19 cellular contexts compared by ENCODE assay signal in the genomic region with DNA sequence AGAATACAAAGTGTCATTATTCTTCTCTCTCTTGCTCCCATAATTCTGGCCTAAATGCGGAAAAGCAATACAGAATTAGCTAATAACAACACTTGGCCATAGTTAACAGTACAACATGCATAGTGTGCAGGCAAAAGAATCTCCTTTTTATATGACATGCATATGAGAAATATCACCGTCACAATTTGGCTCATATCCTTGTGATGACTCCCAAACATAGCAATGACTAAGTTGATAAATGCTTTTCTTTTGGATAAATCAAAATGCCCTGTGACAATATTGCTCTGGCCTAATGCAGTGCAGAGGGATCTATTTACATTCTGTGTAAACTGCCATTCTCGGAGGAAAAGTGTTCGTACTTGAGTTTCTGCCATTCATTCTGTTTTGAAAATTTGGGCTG.
"Had no signal": no experiment of that assay in that cellular context is flagged by ENCODE, and none has a peak within 500 bp of the region (broad histone marks: within the 10 kb centered on the region; RNA-seq: fewer than 3 reads in every experiment).

No MANE protein-coding gene starts in this region.

- H3K4me3 ChIP-seq: colonic mucosa, esophagus squamous epithelium, left ventricle myocardium inferior, pancreas, skin epidermis, transverse colon had no signal

- ATAC-seq: activated CD8-positive, alpha-beta T cell treated with anti-CD3 and anti-CD28 coated beads, Interleukin-2, amount 10 ng/mL, durations not matched to agents 7 days and 5 days; activated naive CD4-positive, alpha-beta T cell treated with anti-CD3 and anti-CD28 coated beads, Interleukin-2, amount 50 U/mL, for 72 hours; naive thymus-derived CD4-positive, alpha-beta T cell; pancreas had no signal

- H3K27ac ChIP-seq: colonic mucosa, esophagus squamous epithelium, left ventricle myocardium inferior, pancreas, skin epidermis, transverse colon had no signal

- H3K27me3 ChIP-seq: colonic mucosa, esophagus squamous epithelium, pancreas, transverse colon had no signal

- H3K4me1 ChIP-seq: colonic mucosa, esophagus squamous epithelium, pancreas, transverse colon had no signal

- H3K9me3 ChIP-seq: colonic mucosa, esophagus squamous epithelium, pancreas, transverse colon had no signal

- H3K36me3 ChIP-seq: colonic mucosa, esophagus squamous epithelium, left ventricle myocardium inferior, pancreas, transverse colon had no signal

- DNase-seq: activated CD4-positive, alpha-beta T cell treated with anti-CD3 and anti-CD28 coated beads for 48 hours; activated CD8-positive, alpha-beta memory T cell treated with anti-CD3 and anti-CD28 coated beads, Interleukin-2, amount 50 U/mL, for 4 hours; activated CD8-positive, alpha-beta T cell treated with anti-CD3 and anti-CD28 coated beads, Interleukin-2, amount 10 ng/mL, durations not matched to agents 7 days and 5 days; activated gamma-delta T cell; activated T-cell treated with anti-CD3 and anti-CD28 coated beads, Interleukin-2, amount 50 U/mL, for 48 hours; central memory CD4-positive, alpha-beta T cell; colonic mucosa; esophagus squamous epithelium; hippocampal formation; left ventricle myocardium inferior; naive thymus-derived CD4-positive, alpha-beta T cell; pancreas; stimulated activated CD4-positive, alpha-beta T cell treated with anti-CD3 and anti-CD28 coated beads, Interleukin-15, amount 100 ng/mL, for 24 hours; stimulated activated CD4-positive, alpha-beta T cell treated with anti-CD3 and anti-CD28 coated beads, Interleukin-4, amount 100 ng/mL, for 24 hours; stimulated activated naive CD4-positive, alpha-beta T cell treated with Interleukin-2 at 50 U/mL for 16 hours; T-helper 2 cell; transverse colon had no signal
